In genomic region chr14:96216627-96217026, GRCh38 we compare ENCODE assay signal across 1 cellular context.
TF ChIP-seq lines count a peak whose summit lies in the region.

No MANE protein-coding gene starts in this region.

TF ChIP-seq in HepG2, 621 proteins besides CTCF, POLR2A, EP300 and RAD21 (continued from another document):
- TF ChIP-seq HNRNPK (IDR thresholded peaks at IDR 0.05; ENCODE audit: low read depth, low read length, poor library complexity, severe bottlenecking): peak; percentile 64
